In genomic region chr5:173556142-173557028, GRCh38 we compare ENCODE assay signal across 26 cellular contexts.
DNase-seq lines count a peak whose midpoint lies in the region; ATAC-seq, FAIRE-seq and TF ChIP-seq lines count a peak whose summit lies in the region.
"Had no signal": no experiment of that assay in that cellular context is flagged by ENCODE, and none has a peak within 500 bp of the region (broad histone marks: within the 10 kb centered on the region; RNA-seq: fewer than 3 reads in every experiment).

No MANE protein-coding gene starts in this region.

- no peak for ATAC-seq in RWPE2 (ENCODE audit: low read depth)
- ATAC-seq in HG03442 (IDR thresholded peaks at IDR 0.05; ENCODE audit: unreplicated experiment), result no peak
- no peak for ATAC-seq in HG03039 (IDR thresholded peaks at IDR 0.05; ENCODE audit: unreplicated experiment)
- ATAC-seq: body of pancreas; CD8-positive, alpha-beta T cell; left lobe of liver; stimulated activated naive CD8-positive, alpha-beta T cell treated with anti-CD3 and anti-CD28 coated beads, Interleukin-15, amount 100 ng/mL, for 72 hours had no signal

- H2BK20ac ChIP-seq in H1 (ENCODE audit: low read length), result 0 out of 2 replicates have a peak overlapping the region, but pooled peaks have one; percentile 37

- H3K36me3 ChIP-seq in RWPE2 (ENCODE audit: low read depth) (no peaks in the 10 kb centered on the region), H1 (ENCODE audit: control insufficient read depth in 2 of 4, insufficient read depth in 4 of 4, low read length in 3 of 4) (no peaks in the 10 kb centered on the region), neuronal stem cell (replicated peaks in 1 of 2; ENCODE audit: control insufficient read depth in 2 of 2, insufficient read depth in 2 of 2, low read length in 2 of 2) (no peaks in the 10 kb centered on the region)
- H3K36me3 ChIP-seq: adrenal gland, BE2C, prostate gland, tibial artery had no signal

- 68% methylated on average over 8 of the region's 8 CpGs; no CpG with 5 or more reads in 1 of the 2 experiments for WGBS in H1 (ENCODE audit: extremely low coverage in 1 of 2, insufficient coverage in 1 of 2, insufficient read length in 1 of 2, insufficient replicate concordance in 2 of 2, low coverage in 1 of 2, low lambda C conversion rate in 2 of 2, missing lambda C conversion rate in 1 of 2), 2 experiments
- no CpG with 5 or more reads among the region's 8 CpGs for WGBS in neuronal stem cell (ENCODE audit: extremely low coverage in 2 of 2, insufficient read length in 2 of 2, insufficient replicate concordance in 1 of 2), 2 donors

- H2BK15ac ChIP-seq in H1 (ENCODE audit: low read length), result no peak overlapping the region
- H2BK15ac ChIP-seq in neuronal stem cell (ENCODE audit: low read length), result no peak overlapping the region

- H3K9ac ChIP-seq in H1 (replicated peaks in 1 of 4; ENCODE audit: extremely low read depth in 1 of 4, low read depth in 3 of 4, low read length in 3 of 4) (no peak overlapping the region), neuronal stem cell (ENCODE audit: low read depth, low read length, poor library complexity) (no peak overlapping the region)

- no peaks in the 10 kb centered on the region for H3K79me2 ChIP-seq in H1 (ENCODE audit: control insufficient read depth in 1 of 2, insufficient read depth in 2 of 2, low read length in 2 of 2)

- H4K91ac ChIP-seq in H1 (replicated peaks; ENCODE audit: insufficient read length, low read length) (no peak overlapping the region), neuronal stem cell (ENCODE audit: low read depth, low read length, poor library complexity) (no peak overlapping the region)

- no peak for FAIRE-seq in H1 (lab: Jason Lieb, UNC)
- FAIRE-seq: GM12891 had no signal

- no peak for TF ChIP-seq POLR2A in H1 (IDR thresholded peaks at IDR 0.05; ENCODE audit: control extremely low read depth in 1 of 2, low read depth in 2 of 2, low read length in 2 of 2)

- POLR2A ChIA-PET in H1 (lab: Charles Lee; ENCODE audit: partially characterized antibody), result interaction anchor here (2.1 kb wide), 1 partner anchor 227 kb away, joined by 7 read pairs; no protein-coding TSS in a partner anchor

- H4K20me1 ChIP-seq in H1 (replicated peaks in 1 of 2; ENCODE audit: control insufficient read depth in 1 of 2, insufficient read depth in 2 of 2, low read length in 2 of 2), result no peaks in the 10 kb centered on the region

- H3K27me3 ChIP-seq in RWPE2 (ENCODE audit: insufficient read depth, poor library complexity, severe bottlenecking) (no peaks in the 10 kb centered on the region), H1 (replicated peaks in 1 of 4; ENCODE audit: control insufficient read depth in 3 of 4, extremely low read depth in 1 of 4, insufficient read depth in 3 of 4, low read length in 3 of 4) (no peaks in the 10 kb centered on the region; a peak in 1 of 7 replicates), neuronal stem cell (ENCODE audit: control insufficient read depth in 3 of 3, insufficient read depth in 3 of 3, low read depth in 1 of 3, low read length in 3 of 3) (peaks cover 0 to 14% (median 0%) of the 10 kb centered on the region in 3 experiments)
- H3K27me3 ChIP-seq: adrenal gland, body of pancreas had no signal

- TF ChIP-seq CTCF in RWPE2 (IDR thresholded peaks at IDR 0.05; ENCODE audit: poor library complexity, severe bottlenecking), result no peak
- no peak for TF ChIP-seq CTCF in H1 (IDR thresholded peaks at IDR 0.05; ENCODE audit: control extremely low read depth in 1 of 3, insufficient read depth in 1 of 3, low read depth in 1 of 3, low read length in 3 of 3)

- H3K23me2 ChIP-seq in H1 (ENCODE audit: low read depth, low read length), result no peaks in the 10 kb centered on the region; the same call in 1 of the 2 replicates

- H3K56ac ChIP-seq in H1 (replicated peaks; ENCODE audit: insufficient read length, low read depth, low read length), result no peak overlapping the region

- no peak overlapping the region for H2AK5ac ChIP-seq in H1 (ENCODE audit: low read depth, low read length)
- no peak overlapping the region for H2AK5ac ChIP-seq in neuronal stem cell (ENCODE audit: low read depth, low read length)

- H2AFZ ChIP-seq in H1 (ENCODE audit: low read length), result no peak overlapping the region; the same call in 1 of the 2 replicates
- H2AFZ ChIP-seq in neuronal stem cell (ENCODE audit: low read length), result no peak overlapping the region

- CTCF ChIA-PET in H1 (lab: Charles Lee; ENCODE audit: partially characterized antibody), result interaction anchor here (0.6 to 1.5 kb wide), 13 partner anchors 9 to 428 kb away, joined by 3 to 6 read pairs (median 3); no protein-coding TSS in a partner anchor

- H2BK12ac ChIP-seq in H1 (ENCODE audit: low read depth, low read length), result no peak overlapping the region
- H2BK12ac ChIP-seq in neuronal stem cell (ENCODE audit: low read length), result no peak overlapping the region

- TF ChIP-seq RAD21 in H1 (IDR thresholded peaks at IDR 0.05 in 1 of 2, conservative IDR thresholded peaks at IDR 0.05 in 1 of 2; ENCODE audit: low read depth in 2 of 2, low read length in 2 of 2), result peak in 1 of 2 experiments; percentile 11; a peak in 1 of 4 replicates

- H3K14ac ChIP-seq in H1 (ENCODE audit: insufficient read length) (no peak overlapping the region), neuronal stem cell (ENCODE audit: low read length) (no peak overlapping the region)

- no peaks in the 10 kb centered on the region for H3K4me1 ChIP-seq in RWPE2 (ENCODE audit: insufficient read depth, poor library complexity, severe bottlenecking)
- H3K4me1 ChIP-seq in H1 (replicated peaks in 1 of 4; ENCODE audit: control insufficient read depth in 3 of 4, insufficient read depth in 4 of 4, low read length in 3 of 4), result peaks cover 0 to 8% (median 4%) of the 10 kb centered on the region in 4 experiments; a peak in 5 of 7 replicates
- H3K4me1 ChIP-seq in neuronal stem cell (ENCODE audit: control insufficient read depth in 2 of 2, insufficient read depth in 1 of 2, low read depth in 1 of 2, low read length in 2 of 2), result peaks cover 0 to 17% of the 10 kb centered on the region in 2 donors
- H3K4me1 ChIP-seq: adrenal gland, BE2C, body of pancreas had no signal

- H3K23ac ChIP-seq in H1 (ENCODE audit: insufficient read length), result no peak overlapping the region
- H3K23ac ChIP-seq in neuronal stem cell (ENCODE audit: low read depth, low read length, poor library complexity), result no peak overlapping the region

- H2BK120ac ChIP-seq in H1 (replicated peaks; ENCODE audit: low read depth, low read length), result no peak overlapping the region
- no peak overlapping the region for H2BK120ac ChIP-seq in neuronal stem cell (ENCODE audit: low read depth, low read length)

- H3K18ac ChIP-seq in H1 (ENCODE audit: extremely low read depth, low read length), result no peak overlapping the region
- H3K18ac ChIP-seq in neuronal stem cell (ENCODE audit: low read length), result peak overlapping the region; percentile 31

- H3K9me3 ChIP-seq in RWPE2 (ENCODE audit: severe bottlenecking) (no peaks in the 10 kb centered on the region), H1 (ENCODE audit: insufficient read depth in 2 of 2, low read depth in 1 of 2, low read length in 1 of 2) (peaks cover 0 to 6% of the 10 kb centered on the region in 2 experiments; a peak in 1 of 4 replicates), neuronal stem cell (replicated peaks in 1 of 2; ENCODE audit: control insufficient read depth in 2 of 2, insufficient read depth in 1 of 2, low read depth in 1 of 2, low read length in 2 of 2) (peaks cover 0 to 4% of the 10 kb centered on the region in 2 donors)
- H3K9me3 ChIP-seq: adrenal gland, prostate gland had no signal

- no peak overlapping the region for H4K5ac ChIP-seq in H1 (ENCODE audit: insufficient read length, low read depth, low read length)

- no peak overlapping the region for H3K4me3 ChIP-seq in RWPE2 (ENCODE audit: severe bottlenecking)
- no peak overlapping the region for H3K4me3 ChIP-seq in H1 (ENCODE audit: extremely low read depth in 1 of 4, insufficient read depth in 2 of 4, low read depth in 3 of 4, low read length in 4 of 4)
- no peak overlapping the region for H3K4me3 ChIP-seq in neuronal stem cell (ENCODE audit: low read length in 2 of 2)
- H3K4me3 ChIP-seq: adrenal gland, body of pancreas, prostate gland, SK-N-MC, tibial artery had no signal

- TF ChIP-seq EP300 in H1 (IDR thresholded peaks at IDR 0.05; ENCODE audit: borderline replicate concordance in 1 of 2, low read depth in 2 of 2, low read length in 2 of 2), result no peak

- H4K8ac ChIP-seq in H1 (ENCODE audit: extremely low read depth, insufficient read depth, low read length) (no peak overlapping the region), neuronal stem cell (ENCODE audit: low read depth, low read length) (no peak overlapping the region)

- H3K79me1 ChIP-seq in H1 (ENCODE audit: low read depth, low read length) (no peaks in the 10 kb centered on the region), neuronal stem cell (ENCODE audit: low read depth, low read length) (no peaks in the 10 kb centered on the region)

- H2BK5ac ChIP-seq in H1 (ENCODE audit: low read depth, low read length) (no peak overlapping the region), neuronal stem cell (ENCODE audit: low read length) (no peak overlapping the region)

- H3K4me2 ChIP-seq in H1 (ENCODE audit: insufficient read depth in 1 of 2, low read depth in 2 of 2, low read length in 2 of 2), result no peak overlapping the region; a peak in 1 of 4 replicates
- no peak overlapping the region for H3K4me2 ChIP-seq in neuronal stem cell (ENCODE audit: insufficient read depth, low read length, poor library complexity, severe bottlenecking)

- DNase-seq in EH (ENCODE audit: low read depth) (peak; percentile 11), RWPE2 (ENCODE audit: low spot score) (peak; percentile 16), H1 (ENCODE audit: low read depth in 1 of 2, low spot score in 2 of 2) (no peak), neuronal stem cell (ENCODE audit: low spot score) (no peak), activated gamma-delta T cell treated with Interleukin-2 at 50 U/mL for 16 hours (no peak), NCI-H2081 (lab: John Stamatoyannopoulos, UW) (no peak)
- DNase-seq: ACHN; activated naive CD4-positive, alpha-beta T cell treated with anti-CD3 and anti-CD28 coated beads for 36 hours; adrenal gland; BE2C; body of pancreas; CD8-positive, alpha-beta T cell; effector CD4-positive, alpha-beta T cell; NCI-H1092; NCI-H1694; NCI-H82; stimulated activated CD4-positive, alpha-beta T cell treated with anti-CD3 and anti-CD28 coated beads, Interleukin-12 subunit alpha, Interleukin-12 subunit beta, amount 100 ng/mL, for 4 hours; stimulated activated CD4-positive, alpha-beta T cell treated with anti-CD3 and anti-CD28 coated beads, Interleukin-2, amount 100 ng/mL, for 48 hours; stimulated activated naive CD8-positive, alpha-beta T cell treated with anti-CD3 and anti-CD28 coated beads, Interleukin-15, amount 100 ng/mL, for 72 hours; tibial artery had no signal

- H3K27ac ChIP-seq in RWPE2 (ENCODE audit: poor library complexity, severe bottlenecking) (no peak overlapping the region), H1 (ENCODE audit: low read depth, low read length) (no peak overlapping the region), neuronal stem cell (replicated peaks; ENCODE audit: low read length) (peak overlapping the region; percentile 37)
- H3K27ac ChIP-seq: adrenal gland, body of pancreas, prostate gland, SK-N-MC, tibial artery had no signal

- no peak overlapping the region for H3K4ac ChIP-seq in H1 (replicated peaks; ENCODE audit: insufficient read length, low read depth, low read length)
- H3K4ac ChIP-seq in neuronal stem cell (ENCODE audit: low read length), result no peak overlapping the region

Comparison
In these comparisons a context has a peak if more than half of its experiments do, and no peak if none do; other contexts are left out.
1. DNase-seq: peak in EH (single experiment) and RWPE2 (single experiment); none in H1 (0 of 2), neuronal stem cell (single experiment), activated gamma-delta T cell treated with Interleukin-2 at 50 U/mL for 16 hours (single experiment) and NCI-H2081 (0 of 2).